ENCODE assay signal across 11 cellular contexts in genomic region chr14:48944802-48945201, GRCh38.
"Had no signal": no experiment of that assay in that cellular context is flagged by ENCODE, and none has a peak within 500 bp of the region (broad histone marks: within the 10 kb centered on the region; RNA-seq: fewer than 3 reads in every experiment).

No MANE protein-coding gene starts in this region.

- H3K27me3 ChIP-seq: adrenal gland, ascending aorta, body of pancreas, brain microvascular endothelial cell, breast epithelium, cardiac muscle cell had no signal

- H3K27ac ChIP-seq: adrenal gland, ascending aorta, body of pancreas, brain microvascular endothelial cell, breast epithelium, cardiac muscle cell had no signal

- ATAC-seq: activated naive CD4-positive, alpha-beta T cell treated with anti-CD3 and anti-CD28 coated beads, Interleukin-2, amount 50 U/mL, for 72 hours; activated naive CD8-positive, alpha-beta T cell treated with anti-CD3 and anti-CD28 coated beads, Interleukin-2, amount 50 U/mL, for 24 hours; activated T-cell treated with anti-CD3 and anti-CD28 coated beads, Interleukin-2, amount 50 U/mL, for 4 hours; activated T-cell treated with anti-CD3 and anti-CD28 coated beads, Interleukin-2, amount 50 U/mL, for 72 hours; activated T-helper 17 cell treated with anti-CD3 and anti-CD28 coated beads, Interleukin-2, amount 50 U/mL, for 72 hours; body of pancreas had no signal

- H3K9me3 ChIP-seq: adrenal gland, ascending aorta, body of pancreas, breast epithelium had no signal

- H3K4me3 ChIP-seq: adrenal gland, ascending aorta, body of pancreas, breast epithelium, cardiac muscle cell had no signal

- H3K36me3 ChIP-seq: adrenal gland, ascending aorta, brain microvascular endothelial cell, breast epithelium, cardiac muscle cell had no signal
